ENCODE assay signal across 25 cellular contexts in genomic region chr11:99822846-99823565, GRCh38.
A peak's percentile ranks its signal among the peaks of the same experiment; 100 is the strongest.
DNase-seq lines count a peak whose midpoint lies in the region; ATAC-seq, FAIRE-seq and TF ChIP-seq lines count a peak whose summit lies in the region.
"Had no signal": no experiment of that assay in that cellular context is flagged by ENCODE, and none has a peak within 500 bp of the region (broad histone marks: within the 10 kb centered on the region; RNA-seq: fewer than 3 reads in every experiment).

No MANE protein-coding gene starts in this region.

- H3K9ac ChIP-seq in K562 (ENCODE audit: insufficient read depth in 1 of 2, low read depth in 2 of 2, low read length in 2 of 2), result no peak overlapping the region

- H3K9me3 ChIP-seq in MG63, result no peaks in the 10 kb centered on the region; the same call in 1 of the 2 replicates
- H3K9me3 ChIP-seq in K562 (replicated peaks; ENCODE audit: control insufficient read depth, insufficient read depth, low read depth, low read length), result no peaks in the 10 kb centered on the region
- H3K9me3 ChIP-seq: esophagus muscularis mucosa, lower lobe of right lung, psoas muscle, transverse colon had no signal

- WGBS in K562 (ENCODE audit: insufficient coverage, low coverage, missing lambda C conversion rate), result 0% methylated on average over 6 of the region's 6 CpGs

- TF ChIP-seq CTCF in K562 (IDR thresholded peaks at IDR 0.05 in 2 of 3, conservative IDR thresholded peaks at IDR 0.05 in 1 of 3; ENCODE audit: insufficient read depth in 2 of 3, low read depth in 1 of 3, low read length in 3 of 3), result no peak

- H3K27me3 ChIP-seq in MG63 (no peaks in the 10 kb centered on the region), K562 (ENCODE audit: control insufficient read depth in 2 of 2, insufficient read depth in 2 of 2, low read length in 2 of 2) (no peaks in the 10 kb centered on the region)
- H3K27me3 ChIP-seq: esophagus muscularis mucosa, transverse colon had no signal

- TF ChIP-seq EP300 in K562 (IDR thresholded peaks at IDR 0.05; ENCODE audit: low read length), result no peak

- DNase-seq in A172 (ENCODE audit: low spot score) (peak; percentile 3), MG63 (peak; percentile 14), K562 (ENCODE audit: extremely low read depth in 1 of 4, low spot score in 3 of 4) (no peak), kidney tubule cell (ENCODE audit: low spot score) (peak; percentile 69), GM12891 (ENCODE audit: insufficient read length, low spot score) (no peak)
- DNase-seq in stimulated activated CD4-positive, alpha-beta T cell treated with anti-CD3 and anti-CD28 coated beads, Interleukin-2, amount 100 ng/mL, for 48 hours, result no peak
- DNase-seq: activated CD4-positive, alpha-beta T cell treated with anti-CD3 and anti-CD28 coated beads, Interleukin-2, amount 10 ng/mL, durations not matched to agents 7 days and 5 days; activated naive CD4-positive, alpha-beta T cell treated with anti-CD3 and anti-CD28 coated beads for 36 hours; AML-193; CD4-positive, alpha-beta memory T cell; effector CD4-positive, alpha-beta T cell; GDM1; Karpas-422; lower lobe of right lung; NCI-H1930; NCI-H446; psoas muscle; transverse colon; WERI-Rb-1 had no signal

- no peak for TF ChIP-seq RAD21 in K562 (CRISPR knock-in tag; conservative IDR thresholded peaks at IDR 0.05 in 1 of 2, IDR thresholded peaks at IDR 0.05 in 1 of 2)

- BruUV-seq in K562 (replicated peaks; lab: Mats Ljungman, UMichigan), result no TSS peak

- in situ Hi-C loops in K562 (cut with MboI), result no loop called here

- no peak for FAIRE-seq in K562 (lab: Jason Lieb, UNC)
- no peak for FAIRE-seq in GM12891 (lab: Jason Lieb, UNC)
- FAIRE-seq: H54, keratinocyte had no signal

- H3K27ac ChIP-seq in K562 (ENCODE audit: extremely low read depth, low read depth, low read length), result no peak overlapping the region
- H3K27ac ChIP-seq: esophagus muscularis mucosa, lower lobe of right lung, psoas muscle, transverse colon, WERI-Rb-1 had no signal

- H3K4me1 ChIP-seq in K562 (replicated peaks in 1 of 2; ENCODE audit: control insufficient read depth in 2 of 2, insufficient read depth in 2 of 2, low read length in 2 of 2), result no peaks in the 10 kb centered on the region
- H3K4me1 ChIP-seq: esophagus muscularis mucosa, lower lobe of right lung, psoas muscle, transverse colon had no signal

- H3K36me3 ChIP-seq in MG63 (no peaks in the 10 kb centered on the region), K562 (ENCODE audit: control insufficient read depth, insufficient read depth, low read length) (no peaks in the 10 kb centered on the region)
- H3K36me3 ChIP-seq: esophagus muscularis mucosa, lower lobe of right lung, transverse colon, WERI-Rb-1 had no signal

- no peak overlapping the region for H3K4me2 ChIP-seq in K562 (ENCODE audit: insufficient read depth, low read length)

- CTCF ChIA-PET in K562 (lab: Yijun Ruan, JAX; ENCODE audit: low intra/inter-chr PET ratio), result no interaction called here

- ATAC-seq in K562, result no peak
- no peak for ATAC-seq in GM19035 (IDR thresholded peaks at IDR 0.05; ENCODE audit: unreplicated experiment)
- ATAC-seq in GM21528 (IDR thresholded peaks at IDR 0.05; ENCODE audit: low FRiP score, unreplicated experiment), result no peak
- ATAC-seq: lower lobe of right lung, psoas muscle, Right ventricle myocardium inferior had no signal

- no peak for TF ChIP-seq POLR2A in K562 (conservative IDR thresholded peaks at IDR 0.05)
- TF ChIP-seq POLR2A in GM12891 (IDR thresholded peaks at IDR 0.05; ENCODE audit: low read depth, low read length), result no peak

- intact Hi-C loops in K562 (cut with micrococcal nuclease), result no loop called here

- H3K4me3 ChIP-seq in MG63 (no peak overlapping the region), K562 (no peak overlapping the region)
- H3K4me3 ChIP-seq: esophagus muscularis mucosa, lower lobe of right lung, psoas muscle, transverse colon had no signal

- no peaks in the 10 kb centered on the region for H4K20me1 ChIP-seq in K562 (replicated peaks; ENCODE audit: control insufficient read depth, insufficient read depth, low read length)

- H3K9me1 ChIP-seq in K562 (ENCODE audit: control insufficient read depth, insufficient read depth, low read length), result no peaks in the 10 kb centered on the region

- H3K79me2 ChIP-seq in K562 (ENCODE audit: control insufficient read depth, insufficient read depth, low read length), result no peaks in the 10 kb centered on the region

- H2AFZ ChIP-seq in K562 (ENCODE audit: low read depth, low read length), result no peak overlapping the region

- POLR2A ChIA-PET in K562 (lab: Yijun Ruan, JAX), result no interaction called here

TF ChIP-seq in K562, 482 proteins besides CTCF, POLR2A, EP300 and RAD21:
- TF ChIP-seq EP400 (IDR thresholded peaks at IDR 0.05) (no peak), TFE3 (CRISPR knock-in tag; IDR thresholded peaks at IDR 0.05) (0 out of 2 replicates have a peak, but pooled peaks have one; percentile 13)

TF ChIP-seq in GM12891, 5 proteins besides CTCF, POLR2A, EP300 and RAD21:
- no peak for TF ChIP-seq SPI1 (IDR thresholded peaks at IDR 0.05; ENCODE audit: low read depth, low read length)
- no peak for TF ChIP-seq PAX5 (IDR thresholded peaks at IDR 0.05; ENCODE audit: insufficient read depth, low read length, severe bottlenecking)
- no peak for TF ChIP-seq POLR2AphosphoS5 (IDR thresholded peaks at IDR 0.05; ENCODE audit: low read depth, low read length)
- no peak for TF ChIP-seq TAF1 (IDR thresholded peaks at IDR 0.05; ENCODE audit: low read depth, low read length)
- TF ChIP-seq POU2F2 (IDR thresholded peaks at IDR 0.05; ENCODE audit: low read depth, low read length), result no peak

Comparison
In these comparisons a context has a peak if more than half of its experiments do, and no peak if none do; other contexts are left out.
1. DNase-seq: peak in A172 (single experiment), MG63 (single experiment) and kidney tubule cell (single experiment); none in K562 (0 of 4), stimulated activated CD4-positive, alpha-beta T cell treated with anti-CD3 and anti-CD28 coated beads, Interleukin-2, amount 100 ng/mL, for 48 hours (0 of 2) and GM12891 (single experiment).